ENCODE assay signal across 11 cellular contexts in the genomic region with DNA sequence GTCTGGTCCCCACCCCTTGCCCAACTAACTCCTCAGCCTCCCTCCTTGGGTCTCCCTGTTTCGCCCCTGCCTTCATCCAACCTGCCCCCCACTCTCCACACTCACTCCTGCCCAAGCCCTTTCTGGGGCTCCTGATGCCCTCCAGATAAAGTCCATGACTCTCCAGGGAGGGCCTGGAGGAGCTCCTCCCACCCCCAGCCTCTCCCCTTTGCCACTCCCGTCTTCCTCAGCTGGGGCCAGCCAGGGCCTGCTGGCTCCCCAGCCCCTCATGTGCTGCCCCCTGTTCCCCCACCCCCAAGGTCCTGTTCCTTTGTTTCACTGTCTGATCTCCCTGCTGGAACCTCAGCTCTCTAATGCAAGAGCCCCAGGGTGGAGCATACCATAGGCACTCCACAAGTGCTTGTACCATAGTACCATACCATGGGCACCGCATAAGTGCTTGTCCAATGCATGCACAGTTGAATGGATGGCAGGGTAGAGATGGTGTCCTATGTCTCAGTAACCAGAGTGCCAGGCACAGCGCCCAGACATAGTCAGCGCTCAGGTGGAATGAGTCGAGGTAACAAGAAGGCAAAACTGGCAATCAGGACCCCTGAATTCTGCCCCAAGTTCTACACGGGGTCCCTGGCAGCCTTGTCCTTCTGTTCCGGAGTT. TPM values are rescaled to one million over a fixed set of nuclear protein-coding genes. Genes with fewer than 3 reads are reported as not detected.
DNase-seq lines count a peak whose midpoint lies in the region; ATAC-seq, FAIRE-seq and TF ChIP-seq lines count a peak whose summit lies in the region.
"Had no signal": no experiment of that assay in that cellular context is flagged by ENCODE, and none has a peak within 500 bp of the region (broad histone marks: within the 10 kb centered on the region; RNA-seq: fewer than 3 reads in every experiment).

No MANE protein-coding gene starts in this region.

- H3K36me3 ChIP-seq in naive thymus-derived CD4-positive, alpha-beta T cell (ENCODE audit: control insufficient read depth in 2 of 3, insufficient read depth in 3 of 3, low read length in 3 of 3), result peaks cover 0 to 7% (median 0%) of the 10 kb centered on the region in 3 experiments
- H3K36me3 ChIP-seq: pancreas had no signal

- FAIRE-seq in A549 (lab: Jason Lieb, UNC), result no peak
- no peak for FAIRE-seq in urothelium cell line (lab: Jason Lieb, UNC)
- FAIRE-seq: pancreas had no signal

- TF ChIP-seq POLR2A in A549 (IDR thresholded peaks at IDR 0.05; ENCODE audit: low read length), result no peak

- no peak for TF ChIP-seq EP300 in A549 (IDR thresholded peaks at IDR 0.05)

- DNase-seq in A549 (ENCODE audit: low read depth in 1 of 2, low spot score in 1 of 2) (no peak), HFF-Myc (ENCODE audit: extremely low read depth, low read depth) (no peak), dorsolateral prefrontal cortex (no peak), posterior cingulate gyrus (no peak), urothelium cell line (ENCODE audit: low spot score) (no peak), mesenteric fat pad (ENCODE audit: low spot score) (no peak)
- DNase-seq in naive thymus-derived CD4-positive, alpha-beta T cell, result no peak
- DNase-seq: activated naive CD4-positive, alpha-beta T cell treated with anti-CD3 and anti-CD28 coated beads for 36 hours; GOT3 had no signal

- peak overlapping the region; percentile 90 for H3K4me2 ChIP-seq in A549

- WGBS in A549 (ENCODE audit: missing lambda C conversion rate), result 68% methylated on average over 8 of the region's 8 CpGs

- peaks cover 0 to 10% (median 0%) of the 10 kb centered on the region in 5 donors for H3K27me3 Mint-ChIP-seq in naive thymus-derived CD4-positive, alpha-beta T cell

- H3K9me3 Mint-ChIP-seq in naive thymus-derived CD4-positive, alpha-beta T cell, result no peaks in the 10 kb centered on the region
- H3K9me3 Mint-ChIP-seq: activated naive CD4-positive, alpha-beta T cell treated with anti-CD3 and anti-CD28 coated beads for 36 hours had no signal

- H3K27me3 ChIP-seq in dorsolateral prefrontal cortex, result no peaks in the 10 kb centered on the region
- H3K27me3 ChIP-seq in naive thymus-derived CD4-positive, alpha-beta T cell (ENCODE audit: control insufficient read depth in 2 of 2, insufficient read depth in 2 of 2, low read length in 2 of 2), result no peaks in the 10 kb centered on the region
- H3K27me3 ChIP-seq: pancreas had no signal

- ATAC-seq in A549 (no peak), HG03432 (IDR thresholded peaks at IDR 0.05; ENCODE audit: unreplicated experiment) (no peak)
- ATAC-seq in naive thymus-derived CD4-positive, alpha-beta T cell, result no peak
- ATAC-seq: pancreas had no signal

- H3K4me1 ChIP-seq in A549, result peaks cover 54% of the 10 kb centered on the region
- H3K4me1 ChIP-seq in naive thymus-derived CD4-positive, alpha-beta T cell (ENCODE audit: control insufficient read depth in 2 of 2, insufficient read depth in 2 of 2, low read length in 2 of 2), result peaks cover 2% of the 10 kb centered on the region in 2 donors

- no peaks in the 10 kb centered on the region for H3K9me3 ChIP-seq in A549
- H3K9me3 ChIP-seq in naive thymus-derived CD4-positive, alpha-beta T cell (ENCODE audit: control insufficient read depth in 2 of 3, low read length in 3 of 3), result no peaks in the 10 kb centered on the region
- H3K9me3 ChIP-seq: pancreas had no signal

- H3K4me3 ChIP-seq in A549, result peak overlapping the region; percentile 98
- H3K4me3 ChIP-seq in HFF-Myc (replicated peaks; ENCODE audit: low read depth, low read length), result peak overlapping the region; percentile 81
- H3K4me3 ChIP-seq in dorsolateral prefrontal cortex, result peak overlapping the region in 49 of 59 donors; percentile 8 to 98 (median 88)
- no peak overlapping the region for H3K4me3 ChIP-seq in naive thymus-derived CD4-positive, alpha-beta T cell (ENCODE audit: low read length)

- peak overlapping the region in 5 of 9 donors; percentile 16 to 76 (median 37) for H3K27ac Mint-ChIP-seq in naive thymus-derived CD4-positive, alpha-beta T cell
- H3K27ac Mint-ChIP-seq: activated naive CD4-positive, alpha-beta T cell treated with anti-CD3 and anti-CD28 coated beads for 36 hours had no signal

- no peak for TF ChIP-seq CTCF in A549 (IDR thresholded peaks at IDR 0.05)
- TF ChIP-seq CTCF in HFF-Myc (IDR thresholded peaks at IDR 0.05; ENCODE audit: low read depth, low read length, missing control alignments), result no peak
- no peak for TF ChIP-seq CTCF in dorsolateral prefrontal cortex (IDR thresholded peaks at IDR 0.05 in 54 of 56, conservative IDR thresholded peaks at IDR 0.05 in 2 of 56; ENCODE audit: low read depth in 1 of 56, partially characterized antibody in 56 of 56)

- TF ChIP-seq RAD21 in A549 (conservative IDR thresholded peaks at IDR 0.05 in 1 of 2, IDR thresholded peaks at IDR 0.05 in 1 of 2), result no peak

- H3K4me3 Mint-ChIP-seq in naive thymus-derived CD4-positive, alpha-beta T cell, result peak overlapping the region in 9 of 10 donors; percentile 24 to 89 (median 56)

- peak overlapping the region; percentile 95 to 99 for H3K27ac ChIP-seq in A549
- H3K27ac ChIP-seq in dorsolateral prefrontal cortex, result peak overlapping the region in 4 of 59 donors; percentile 48 to 98 (median 96)
- H3K27ac ChIP-seq in naive thymus-derived CD4-positive, alpha-beta T cell (ENCODE audit: low read depth, low read length), result no peak overlapping the region
- H3K27ac ChIP-seq: pancreas had no signal

- H3K36me3 Mint-ChIP-seq in naive thymus-derived CD4-positive, alpha-beta T cell, result no peaks in the 10 kb centered on the region

- intact Hi-C loops in dorsolateral prefrontal cortex (cut with DNase I) (loop anchor here (5.0 to 10.0 kb wide), 5 partner anchors 33 to 356 kb away; no protein-coding TSS in a partner anchor), posterior cingulate gyrus (cut with DNase I) (loop anchor here (5.0 to 10.0 kb wide), 2 partner anchors 33 to 356 kb away; no protein-coding TSS in a partner anchor)
- intact Hi-C loops in naive thymus-derived CD4-positive, alpha-beta T cell (cut with micrococcal nuclease), result loop anchor here in 1 of 2 donors (5.0 kb wide), 1 partner anchor 353 kb away; no protein-coding TSS in a partner anchor

- CTCF ChIA-PET in A549 (lab: Yijun Ruan, JAX), result interaction anchor here (0.5 to 20.1 kb wide), 20 partner anchors 5 to 359 kb away, joined by 3 to 742 read pairs (median 6); partner anchors contain the start of genes HEXIM1 and HEXIM2
- CTCF ChIA-PET in naive thymus-derived CD4-positive, alpha-beta T cell (lab: Charles Lee), result interaction anchor here (1.0 to 2.3 kb wide), 2 partner anchors 21 to 67 kb away, joined by 3 to 7 read pairs; no protein-coding TSS in a partner anchor

- peaks cover 6 to 14% (median 12%) of the 10 kb centered on the region in 7 donors for H3K4me1 Mint-ChIP-seq in naive thymus-derived CD4-positive, alpha-beta T cell

- POLR2A ChIA-PET in A549 (lab: Yijun Ruan, JAX), result interaction anchor here (0.6 to 1.0 kb wide), 2 partner anchors 18 to 19 kb away, joined by 3 to 4 read pairs; partner anchors contain the start of gene HEXIM1
- POLR2A ChIA-PET in naive thymus-derived CD4-positive, alpha-beta T cell (lab: Charles Lee), result interaction anchor here (1.1 to 13.3 kb wide), 2 partner anchors 18 to 67 kb away, joined by 5 to 232 read pairs; partner anchors contain the start of gene HEXIM1

RNA-seq across cellular contexts. Expression of gene PLCD3, which starts 1.5 kb away (rescaled TPM):
- polyA plus RNA-seq in A549 (2011; rRNA removed) (55.5 and 56.6 TPM in 2 replicates), A549 (2017; fragmentation: RNase III; extraction: RNeasy Plus Mini Kit Qiagen cat#74134 plus additional on column Dnase treatment) (104 to 107 TPM (median 105 TPM) in 3 replicates)
- polyA plus RNA-seq in A549 (2012; cell fraction: cytosol; rRNA removed), result 98.3 and 162 TPM in 2 replicates
- polyA plus RNA-seq in A549 (2012; cell fraction: nucleus; rRNA removed), result 215 and 231 TPM in 2 replicates
- polyA minus RNA-seq in A549 (2011; rRNA and poly(A)+ RNA removed), result 138 and 167 TPM in 2 replicates
- total RNA-seq in dorsolateral prefrontal cortex (100 to 1,000 TPM in 42 of 120 experiments, 10 to 100 TPM in 78; 51.7 to 195 (median 91.1) TPM), mesenteric fat pad (64.2 TPM)
- total RNA-seq in naive thymus-derived CD4-positive, alpha-beta T cell, result 1 to 10 TPM; 2.0 to 5.1 (median 3.2) TPM
- under 1 TPM in 1 of 2 donors, not detected in 1; 0.21 TPM for polyA plus RNA-seq in naive thymus-derived CD4-positive, alpha-beta T cell

RNA-seq across cellular contexts. Expression of gene ACBD4, which starts 4.7 kb away (rescaled TPM):
- polyA plus RNA-seq in A549 (2011; rRNA removed), result 11.2 and 11.4 TPM in 2 replicates
- 9.6 and 13.5 TPM in 2 replicates for polyA plus RNA-seq in A549 (2012; cell fraction: cytosol; rRNA removed)
- polyA plus RNA-seq in A549 (2012; cell fraction: nucleus; rRNA removed), result 34.8 and 36.5 TPM in 2 replicates
- polyA plus RNA-seq in A549 (2017; fragmentation: RNase III; extraction: RNeasy Plus Mini Kit Qiagen cat#74134 plus additional on column Dnase treatment), result 13.0 to 14.8 TPM (median 13.7 TPM) in 3 replicates
- polyA minus RNA-seq in A549 (2011; rRNA and poly(A)+ RNA removed), result 10.6 and 12.4 TPM in 2 replicates
- total RNA-seq in dorsolateral prefrontal cortex, result 10 to 100 TPM; 15.7 to 37.1 (median 23.9) TPM
- 10 to 100 TPM; 17.9 to 59.5 (median 31.3) TPM for total RNA-seq in naive thymus-derived CD4-positive, alpha-beta T cell
- polyA plus RNA-seq in naive thymus-derived CD4-positive, alpha-beta T cell, result 10 to 100 TPM; 12.3 to 13.9 TPM
- 10.9 TPM for total RNA-seq in mesenteric fat pad

RNA-seq across cellular contexts. Expression of gene HEXIM1, which starts 17.5 kb away (rescaled TPM):
- polyA plus RNA-seq in A549 (2011; rRNA removed) (39.3 and 54.0 TPM in 2 replicates), A549 (2017; fragmentation: RNase III; extraction: RNeasy Plus Mini Kit Qiagen cat#74134 plus additional on column Dnase treatment) (118 to 143 TPM (median 131 TPM) in 3 replicates)
- polyA plus RNA-seq in A549 (2012; cell fraction: cytosol; rRNA removed), result 64.8 and 66.9 TPM in 2 replicates
- 44.8 and 55.9 TPM in 2 replicates for polyA plus RNA-seq in A549 (2012; cell fraction: nucleus; rRNA removed)
- polyA minus RNA-seq in A549 (2011; rRNA and poly(A)+ RNA removed), result 17.3 and 25.6 TPM in 2 replicates
- total RNA-seq in dorsolateral prefrontal cortex (10 to 100 TPM; 21.0 to 74.9 (median 50.4) TPM), mesenteric fat pad (42.1 TPM)
- 10 to 100 TPM; 28.5 to 41.3 (median 37.6) TPM for total RNA-seq in naive thymus-derived CD4-positive, alpha-beta T cell
- polyA plus RNA-seq in naive thymus-derived CD4-positive, alpha-beta T cell, result 1 to 10 TPM; 5.1 to 6.1 TPM

RNA-seq across cellular contexts. Expression of gene HEXIM2, which starts 30.9 kb away (rescaled TPM):
- polyA plus RNA-seq in A549 (2011; rRNA removed) (14.5 and 15.5 TPM in 2 replicates), A549 (2017; fragmentation: RNase III; extraction: RNeasy Plus Mini Kit Qiagen cat#74134 plus additional on column Dnase treatment) (16.1 to 23.1 TPM (median 21.2 TPM) in 3 replicates)
- polyA plus RNA-seq in A549 (2012; cell fraction: cytosol; rRNA removed), result 15.9 and 18.5 TPM in 2 replicates
- polyA plus RNA-seq in A549 (2012; cell fraction: nucleus; rRNA removed), result 17.5 and 17.7 TPM in 2 replicates
- polyA minus RNA-seq in A549 (2011; rRNA and poly(A)+ RNA removed), result 10.0 and 13.8 TPM in 2 replicates
- total RNA-seq in dorsolateral prefrontal cortex (10 to 100 TPM in 73 of 120 experiments, 1 to 10 TPM in 47; 5.1 to 16.7 (median 10.8) TPM), mesenteric fat pad (5.1 TPM)
- total RNA-seq in naive thymus-derived CD4-positive, alpha-beta T cell, result 1 to 10 TPM; 2.2 to 8.2 (median 3.4) TPM
- 1 to 10 TPM; 2.4 to 3.2 TPM for polyA plus RNA-seq in naive thymus-derived CD4-positive, alpha-beta T cell

Comparison
In these comparisons a context has a peak if more than half of its experiments do, and no peak if none do; other contexts are left out.
1. RNA of gene PLCD3, which starts 1.5 kb away (total RNA-seq): 51.7 to 195 TPM in dorsolateral prefrontal cortex and 64.2 TPM in mesenteric fat pad (single experiment); 2.0 to 5.1 TPM in naive thymus-derived CD4-positive, alpha-beta T cell; every median in the first group is over 4 times any median in the second.